ENCODE assay signal across 9 cellular contexts in the genomic region with DNA sequence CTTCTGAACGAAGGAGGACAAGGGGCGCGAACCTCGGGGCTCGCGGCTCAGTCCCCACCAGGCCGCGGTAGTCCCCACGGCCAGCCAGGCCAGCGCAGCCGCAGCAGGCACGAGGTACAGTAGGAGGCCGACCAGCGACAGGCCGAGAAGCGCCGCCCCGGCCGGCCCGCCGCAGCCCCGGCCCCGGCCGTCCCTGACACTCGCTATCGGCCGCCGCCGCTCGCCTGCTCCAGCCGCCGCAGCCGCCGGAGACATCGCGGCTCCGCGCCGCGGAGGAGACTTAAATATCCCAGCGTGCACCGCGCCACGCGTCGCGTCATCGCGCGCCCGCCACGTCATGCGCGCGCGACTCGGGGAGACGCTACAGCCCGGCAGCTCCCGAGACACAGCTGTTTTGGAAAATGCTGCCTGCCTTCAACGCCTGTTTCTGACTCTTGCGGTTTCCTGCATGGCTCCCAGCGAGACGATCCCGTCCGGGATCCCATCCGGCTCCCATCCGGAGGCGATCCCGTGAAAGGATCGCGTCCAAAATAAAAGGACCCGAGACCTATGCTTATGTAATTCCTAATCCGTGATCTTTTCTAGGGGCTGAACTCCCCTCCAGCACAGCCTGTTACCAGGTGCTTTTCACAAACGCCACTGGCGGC. TPM values are rescaled to one million over a fixed set of nuclear protein-coding genes. Genes with fewer than 3 reads are reported as not detected.
DNase-seq lines count a peak whose midpoint lies in the region; ATAC-seq and TF ChIP-seq lines count a peak whose summit lies in the region.
"Not testable (repeated sequence)": the region's sequence is repeated elsewhere in the genome, so short reads cannot be mapped to it uniquely, and the experiment has no call there.
"Had no signal": no experiment of that assay in that cellular context is flagged by ENCODE, and none has a peak within 500 bp of the region (broad histone marks: within the 10 kb centered on the region; RNA-seq: fewer than 3 reads in every experiment).

No MANE protein-coding gene starts in this region.

- peak overlapping the region; percentile 48 to 57 for H3K9ac ChIP-seq in duodenal mucosa (ENCODE audit: low read depth in 1 of 2, low read length in 2 of 2)

- peak overlapping the region; percentile 66 for H3K27ac ChIP-seq in CD4-positive, CD25-positive, alpha-beta regulatory T cell (ENCODE audit: insufficient read depth, low read length, poor library complexity, severe bottlenecking)
- H3K27ac ChIP-seq in duodenal mucosa (ENCODE audit: low read depth, low read length) (peak overlapping the region; percentile 63), gastrocnemius medialis (peak overlapping the region; percentile 86 to 88 (median 87))

- H3K4me1 Mint-ChIP-seq in CD4-positive, CD25-positive, alpha-beta regulatory T cell = peaks cover 0 to 29% (median 15%) of the 10 kb centered on the region in 4 donors

- H3K4me3 Mint-ChIP-seq in CD4-positive, CD25-positive, alpha-beta regulatory T cell = peak overlapping the region; percentile 88 to 98 (median 95)

- TF ChIP-seq POLR2A in gastrocnemius medialis (IDR thresholded peaks at IDR 0.05) = peak; percentile 67 to 75

- peaks cover 22% of the 10 kb centered on the region for H3K36me3 ChIP-seq in CD4-positive, CD25-positive, alpha-beta regulatory T cell (ENCODE audit: control insufficient read depth, insufficient read depth, low read length)
- H3K36me3 ChIP-seq in duodenal mucosa (ENCODE audit: control insufficient read depth in 1 of 2, insufficient read depth in 2 of 2, low read length in 2 of 2) (peaks cover 3 to 22% of the 10 kb centered on the region in 2 donors), gastrocnemius medialis (peaks cover 0 to 26% of the 10 kb centered on the region in 2 donors)
- H3K36me3 ChIP-seq in kidney epithelial cell (ENCODE audit: control insufficient read depth, insufficient read depth, low read length) = not testable (repeated sequence)

- peak overlapping the region; percentile 75 for H3K4me3 ChIP-seq in CD4-positive, CD25-positive, alpha-beta regulatory T cell (ENCODE audit: low read depth, low read length)
- H3K4me3 ChIP-seq in duodenal mucosa (ENCODE audit: low read depth in 1 of 2, low read length in 2 of 2) (peak overlapping the region; percentile 51 to 62), kidney epithelial cell (ENCODE audit: low read depth, low read length) (peak overlapping the region; percentile 38), gastrocnemius medialis (peak overlapping the region; percentile 73 to 82 (median 76))

- H3K36me3 Mint-ChIP-seq in CD4-positive, CD25-positive, alpha-beta regulatory T cell = peaks cover 25% of the 10 kb centered on the region

- H3K27me3 Mint-ChIP-seq in CD4-positive, CD25-positive, alpha-beta regulatory T cell = not testable (repeated sequence)

- in situ Hi-C loops in gastrocnemius medialis (cut with MboI; ENCODE audit: low sequenced_read_pairs in 4 of 4) = not testable (repeated sequence)

- intact Hi-C loops in gastrocnemius medialis (cut with DNase I; ENCODE audit: low total_unique reads) = not testable (repeated sequence)

- not testable (repeated sequence) for TF ChIP-seq CTCF in kidney epithelial cell (IDR thresholded peaks at IDR 0.05; ENCODE audit: insufficient read depth, low read length, poor library complexity, severe bottlenecking)
- TF ChIP-seq CTCF in gastrocnemius medialis (IDR thresholded peaks at IDR 0.05 in 4 of 5, conservative IDR thresholded peaks at IDR 0.05 in 1 of 5) = peak in 1 of 5 experiments; percentile 28

- H3K27me3 ChIP-seq in CD4-positive, CD25-positive, alpha-beta regulatory T cell (ENCODE audit: control insufficient read depth, insufficient read depth, low read length); duodenal mucosa (ENCODE audit: control insufficient read depth in 1 of 2, insufficient read depth in 2 of 2, low read length in 2 of 2); kidney epithelial cell (ENCODE audit: control insufficient read depth, insufficient read depth, low read length); gastrocnemius medialis: not testable (repeated sequence)

- H3K9me3 Mint-ChIP-seq in CD4-positive, CD25-positive, alpha-beta regulatory T cell = not testable (repeated sequence)

- not testable (repeated sequence) for H3K4me1 ChIP-seq in CD4-positive, CD25-positive, alpha-beta regulatory T cell (ENCODE audit: control insufficient read depth, insufficient read depth, low read length, poor library complexity, severe bottlenecking); duodenal mucosa (ENCODE audit: control insufficient read depth in 1 of 2, insufficient read depth in 2 of 2, low read length in 2 of 2); gastrocnemius medialis

- ATAC-seq in CD4-positive, CD25-positive, alpha-beta regulatory T cell (ENCODE audit: low read depth in 2 of 2) = peak; percentile 95 to 98
- peak; percentile 86 for ATAC-seq in GM19372 (IDR thresholded peaks at IDR 0.05; ENCODE audit: low read depth, unreplicated experiment)
- peak; percentile 64 for ATAC-seq in HG03060 (IDR thresholded peaks at IDR 0.05; ENCODE audit: low read depth, unreplicated experiment)
- ATAC-seq in gastrocnemius medialis = peak; percentile 96 to 97

- peak; percentile 12 to 65 (median 23) for DNase-seq in CD4-positive, CD25-positive, alpha-beta regulatory T cell
- peak; percentile 3 for DNase-seq in NCI-H2227 treated with DMSO at 0.1 percent for 48 hours (lab: John Stamatoyannopoulos, UW)
- peak; percentile 80 for DNase-seq in activated CD8-positive, alpha-beta memory T cell treated with anti-CD3 and anti-CD28 coated beads for 24 hours
- DNase-seq in kidney epithelial cell (ENCODE audit: low read depth); gastrocnemius medialis: not testable (repeated sequence)

- not testable (repeated sequence) for H3K9me3 ChIP-seq in CD4-positive, CD25-positive, alpha-beta regulatory T cell (ENCODE audit: control insufficient read depth in 2 of 2, low read length in 2 of 2); duodenal mucosa (ENCODE audit: control insufficient read depth in 1 of 2, low read length in 2 of 2); gastrocnemius medialis

- peak overlapping the region; percentile 84 to 94 (median 94) for H3K27ac Mint-ChIP-seq in CD4-positive, CD25-positive, alpha-beta regulatory T cell

RNA-seq across cellular contexts. Expression of a gene that starts 43.5 kb away (rescaled TPM):
- total RNA-seq in CD4-positive, CD25-positive, alpha-beta regulatory T cell = 91.3 TPM
- 10 to 100 TPM in 3 of 4 donors, 1 to 10 TPM in 1; 7.0 to 12.7 (median 10.2) TPM for polyA plus RNA-seq in CD4-positive, CD25-positive, alpha-beta regulatory T cell
- total RNA-seq in kidney epithelial cell (19.4 and 23.2 TPM in 2 replicates), gastrocnemius medialis (1 to 10 TPM; 6.6 to 7.9 (median 7.4) TPM)

RNA-seq across cellular contexts. Expression of a gene that starts 47.2 kb away (rescaled TPM):
- total RNA-seq in CD4-positive, CD25-positive, alpha-beta regulatory T cell = 28.2 TPM
- polyA plus RNA-seq in CD4-positive, CD25-positive, alpha-beta regulatory T cell = 1 to 10 TPM in 1 of 4 donors, under 1 TPM in 3; 0.73 to 1.3 (median 0.81) TPM
- total RNA-seq in kidney epithelial cell (0.48 TPM in 1 of 2 replicates, not detected in the other), gastrocnemius medialis (1 to 10 TPM in 1 of 4 donors, under 1 TPM in 3; 0.04 to 1.1 (median 0.33) TPM)

RNA-seq across cellular contexts. Expression of a gene that starts 49.5 kb away (rescaled TPM):
- total RNA-seq in CD4-positive, CD25-positive, alpha-beta regulatory T cell = not detected
- under 1 TPM in 1 of 4 donors, not detected in 3; 0.15 TPM for polyA plus RNA-seq in CD4-positive, CD25-positive, alpha-beta regulatory T cell
- not detected in 2 replicates for total RNA-seq in kidney epithelial cell
- total RNA-seq in gastrocnemius medialis = not detected
- total RNA-seq: posterior vena cava had no signal

Comparison
In these comparisons a context has a peak if more than half of its experiments do, and no peak if none do; other contexts are left out.
1. RNA of a gene that starts 47.2 kb away (total RNA-seq): 28.2 TPM in CD4-positive, CD25-positive, alpha-beta regulatory T cell (single experiment); 0.04 to 1.1 TPM in gastrocnemius medialis and 0.48 TPM in kidney epithelial cell; every median in the first group is over 10 times any median in the second.
2. Peak in every context shown above with its lines, with median percentiles within 50 percentile points of each other: ATAC-seq, H3K27ac ChIP-seq and H3K4me3 ChIP-seq.